Comparison of ENCODE assay signal across 23 cellular contexts in genomic region chr5:18605186-18605585, GRCh38.
"Had no signal": no experiment of that assay in that cellular context is flagged by ENCODE, and none has a peak within 500 bp of the region (broad histone marks: within the 10 kb centered on the region; RNA-seq: fewer than 3 reads in every experiment).

No MANE protein-coding gene starts in this region.

- H3K27ac Mint-ChIP-seq: naive thymus-derived CD8-positive, alpha-beta T cell; stimulated activated effector memory CD8-positive, alpha-beta T cell treated with anti-CD3 and anti-CD28 coated beads, Interleukin-12 subunit alpha, Interleukin-12 subunit beta, amount 100 ng/mL, for 72 hours; stimulated activated naive CD8-positive, alpha-beta T cell treated with anti-CD3 and anti-CD28 coated beads, Interleukin-15, Interleukin-2, amounts not matched to agents 100 ng/mL and 50 ng/mL, for 24 hours had no signal

- ATAC-seq: esophagus mucosa; heart left ventricle; left lobe of liver; mucosa of descending colon; naive thymus-derived CD8-positive, alpha-beta T cell; psoas muscle; right lobe of liver; stimulated activated effector memory CD8-positive, alpha-beta T cell treated with anti-CD3 and anti-CD28 coated beads, Interleukin-12 subunit alpha, Interleukin-12 subunit beta, amount 100 ng/mL, for 72 hours; upper lobe of right lung had no signal

- H3K4me3 ChIP-seq: heart left ventricle, mucosa of descending colon, psoas muscle, right lobe of liver, testis, tibial nerve, upper lobe of right lung had no signal

- H3K27me3 ChIP-seq: heart left ventricle, neutrophil, right lobe of liver, testis, tibial nerve, upper lobe of right lung had no signal

- H3K36me3 ChIP-seq: heart left ventricle, neutrophil, right lobe of liver, tibial nerve, upper lobe of right lung had no signal

- DNase-seq: effector CD4-positive, alpha-beta T cell; heart left ventricle; hippocampal formation; kidney glomerular epithelial cell; mammary epithelial cell; mucosa of descending colon; naive thymus-derived CD8-positive, alpha-beta T cell; psoas muscle; retina; right lobe of liver; stimulated activated CD4-positive, alpha-beta T cell treated with anti-CD3 and anti-CD28 coated beads, Interleukin-4, amount 100 ng/mL, for 1 hour; stimulated activated CD8-positive, alpha-beta memory T cell treated with anti-CD3 and anti-CD28 coated beads, Interleukin-4, amount 100 ng/mL, for 48 hours; testis; upper lobe of right lung had no signal

- H3K36me3 Mint-ChIP-seq: naive thymus-derived CD8-positive, alpha-beta T cell; stimulated activated effector memory CD8-positive, alpha-beta T cell treated with anti-CD3 and anti-CD28 coated beads, Interleukin-12 subunit alpha, Interleukin-12 subunit beta, amount 100 ng/mL, for 72 hours had no signal

- H3K4me1 Mint-ChIP-seq: naive thymus-derived CD8-positive, alpha-beta T cell; stimulated activated effector memory CD8-positive, alpha-beta T cell treated with anti-CD3 and anti-CD28 coated beads, Interleukin-12 subunit alpha, Interleukin-12 subunit beta, amount 100 ng/mL, for 72 hours had no signal

- FAIRE-seq: endometrium, frontal cortex, islet of Langerhans had no signal

- H3K27ac ChIP-seq: heart left ventricle, neutrophil, psoas muscle, right lobe of liver, testis, tibial nerve, upper lobe of right lung had no signal

- H3K27me3 Mint-ChIP-seq: naive thymus-derived CD8-positive, alpha-beta T cell; stimulated activated naive CD8-positive, alpha-beta T cell treated with anti-CD3 and anti-CD28 coated beads, Interleukin-15, Interleukin-2, amounts not matched to agents 100 ng/mL and 50 ng/mL, for 24 hours had no signal

- H3K4me1 ChIP-seq: heart left ventricle, psoas muscle, right lobe of liver, testis, upper lobe of right lung had no signal

- H3K9me3 ChIP-seq: heart left ventricle, mucosa of descending colon, neutrophil, psoas muscle, right lobe of liver, testis, tibial nerve, upper lobe of right lung had no signal

- H3K4me3 Mint-ChIP-seq: naive thymus-derived CD8-positive, alpha-beta T cell; stimulated activated effector memory CD8-positive, alpha-beta T cell treated with anti-CD3 and anti-CD28 coated beads, Interleukin-12 subunit alpha, Interleukin-12 subunit beta, amount 100 ng/mL, for 72 hours; stimulated activated naive CD8-positive, alpha-beta T cell treated with anti-CD3 and anti-CD28 coated beads, Interleukin-15, Interleukin-2, amounts not matched to agents 100 ng/mL and 50 ng/mL, for 24 hours had no signal
